In the genomic region with DNA sequence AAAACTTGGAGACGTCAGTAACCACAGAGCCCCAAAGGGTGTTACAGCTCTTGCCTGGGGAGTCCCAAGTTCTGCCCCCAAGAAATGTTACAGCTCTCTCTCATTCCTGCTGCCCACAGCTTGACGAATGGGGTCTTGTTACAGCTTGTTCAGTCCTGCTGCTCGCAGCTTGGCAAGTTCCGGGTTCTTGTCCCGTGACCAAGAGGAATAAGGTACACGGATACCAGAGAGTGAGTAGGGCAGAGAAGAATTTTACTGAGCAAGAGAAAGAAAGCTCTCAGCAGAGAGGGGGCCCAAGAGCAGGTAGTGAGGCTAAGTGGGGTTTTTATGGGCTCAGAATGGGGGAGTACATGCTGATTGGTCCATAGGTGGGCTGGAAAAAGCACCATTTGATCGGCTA, we compare ENCODE assay signal across 23 cellular contexts.
"Had no signal": no experiment of that assay in that cellular context is flagged by ENCODE, and none has a peak within 500 bp of the region (broad histone marks: within the 10 kb centered on the region; RNA-seq: fewer than 3 reads in every experiment).

No MANE protein-coding gene starts in this region.

- H3K27me3 ChIP-seq: right atrium auricular region, spleen, thyroid gland, vagina had no signal

- H3K27ac ChIP-seq: coronary artery, esophagus squamous epithelium, gastrocnemius medialis, prostate gland, right atrium auricular region, spleen, thyroid gland, vagina had no signal

- ATAC-seq: gastrocnemius medialis; left lobe of liver; naive thymus-derived CD4-positive, alpha-beta T cell; sciatic nerve; stimulated activated naive CD8-positive, alpha-beta T cell treated with anti-CD3 and anti-CD28 coated beads, Interleukin-15, amount 100 ng/mL, for 72 hours had no signal

- FAIRE-seq: endothelial cell of umbilical vein, kidney had no signal

- H3K4me1 ChIP-seq: esophagus squamous epithelium, gastrocnemius medialis, right atrium auricular region, spleen, thyroid gland, vagina had no signal

- H3K9me3 ChIP-seq: gastrocnemius medialis, prostate gland, right atrium auricular region, thyroid gland had no signal

- DNase-seq: dermis blood vessel endothelial cell; effector memory CD4-positive, alpha-beta T cell; esophagus squamous epithelium; gastrocnemius medialis; head of caudate nucleus; kidney; mesenchymal stem cell; midbrain; naive thymus-derived CD4-positive, alpha-beta T cell; nucleus accumbens; spleen; stimulated activated naive CD4-positive, alpha-beta T cell; stimulated activated naive CD8-positive, alpha-beta T cell treated with anti-CD3 and anti-CD28 coated beads, Interleukin-15, amount 100 ng/mL, for 72 hours; thyroid gland; trophoblast cell had no signal

- H3K36me3 ChIP-seq: esophagus squamous epithelium, gastrocnemius medialis, prostate gland, right atrium auricular region, spleen, thyroid gland, vagina had no signal

- H3K4me3 ChIP-seq: coronary artery, esophagus squamous epithelium, gastrocnemius medialis, lung, prostate gland, right atrium auricular region, spleen, thyroid gland, vagina had no signal
